ENCODE assay signal across 9 cellular contexts in the genomic region with DNA sequence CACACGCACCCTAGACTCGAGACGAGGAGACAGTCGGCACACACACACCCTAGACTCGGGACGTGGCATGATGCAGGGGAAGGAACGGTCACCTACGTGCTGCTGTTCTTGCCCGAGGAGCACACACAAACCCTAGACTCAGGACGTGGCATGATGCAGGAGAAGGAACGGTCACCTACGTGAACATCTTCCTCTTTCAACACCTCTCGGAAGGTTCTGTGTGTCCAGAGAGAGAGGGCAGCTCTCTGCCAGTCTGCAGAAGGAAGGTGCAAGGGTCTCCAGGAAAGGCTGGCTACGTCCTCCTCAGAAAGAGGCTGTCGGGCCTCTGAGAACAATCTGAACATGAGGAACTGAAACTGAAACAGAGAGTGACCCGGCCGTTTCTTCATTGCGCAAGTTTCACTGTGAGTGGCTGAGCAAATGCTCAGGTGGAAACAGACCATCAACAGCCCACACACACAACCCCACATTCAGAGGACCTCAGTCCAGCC. TPM values are rescaled to one million over a fixed set of nuclear protein-coding genes. Genes with fewer than 3 reads are reported as not detected.
DNase-seq lines count a peak whose midpoint lies in the region; ATAC-seq and TF ChIP-seq lines count a peak whose summit lies in the region.
"Had no signal": no experiment of that assay in that cellular context is flagged by ENCODE, and none has a peak within 500 bp of the region (broad histone marks: within the 10 kb centered on the region; RNA-seq: fewer than 3 reads in every experiment).

No MANE protein-coding gene starts in this region.

- H3K27me3 ChIP-seq in right atrium auricular region = no peaks in the 10 kb centered on the region

- POLR2A ChIA-PET in activated CD4-positive, alpha-beta T cell treated with anti-CD3 and anti-CD28 coated beads for 36 hours (lab: Charles Lee) = no interaction called here
- POLR2A ChIA-PET in activated CD4-positive, alpha-beta T cell treated with anti-CD3 and anti-CD28 coated beads, Interleukin-2, amount 10 ng/mL, durations not matched to agents 7 days and 5 days (lab: Charles Lee) = no interaction called here

- DNase-seq in activated CD4-positive, alpha-beta T cell treated with anti-CD3 and anti-CD28 coated beads for 36 hours = peak; percentile 66
- DNase-seq in activated CD4-positive, alpha-beta T cell treated with anti-CD3 and anti-CD28 coated beads, Interleukin-2, amount 50 U/mL, for 4 hours = no peak
- DNase-seq in activated CD4-positive, alpha-beta T cell treated with anti-CD3 and anti-CD28 coated beads, Interleukin-2, amount 10 ng/mL, durations not matched to agents 7 days and 5 days = peak; percentile 53
- DNase-seq in right atrium auricular region (ENCODE audit: low spot score) (peak; percentile 66), Calu3 (no peak), NCI-H774 (lab: John Stamatoyannopoulos, UW) (no peak)

- H3K4me1 ChIP-seq in right atrium auricular region = no peaks in the 10 kb centered on the region
- H3K4me1 ChIP-seq: A549 had no signal

- H3K36me3 Mint-ChIP-seq in activated CD4-positive, alpha-beta T cell treated with anti-CD3 and anti-CD28 coated beads for 36 hours (ENCODE audit: low read depth) = peaks cover 65% of the 10 kb centered on the region
- H3K36me3 Mint-ChIP-seq in activated CD4-positive, alpha-beta T cell treated with anti-CD3 and anti-CD28 coated beads, Interleukin-2, amount 10 ng/mL, durations not matched to agents 7 days and 5 days (ENCODE audit: low read depth) = peaks cover 64% of the 10 kb centered on the region
- peaks cover 32% of the 10 kb centered on the region for H3K36me3 Mint-ChIP-seq in stimulated activated memory B cell treated with anti-CD40 and anti-IgM and Interleukin-4, amounts not matched to agents 10 μg/mL and 1 μg/mL and 100 μg/mL, for 72 hours
- peaks cover 66% of the 10 kb centered on the region for H3K36me3 Mint-ChIP-seq in Calu3 (ENCODE audit: insufficient read depth, unreplicated experiment)

- H3K4me3 ChIP-seq in right atrium auricular region = no peak overlapping the region
- H3K4me3 ChIP-seq: A549 had no signal

- CTCF ChIA-PET in activated CD4-positive, alpha-beta T cell treated with anti-CD3 and anti-CD28 coated beads for 36 hours (lab: Charles Lee) = no interaction called here
- CTCF ChIA-PET in activated CD4-positive, alpha-beta T cell treated with anti-CD3 and anti-CD28 coated beads, Interleukin-2, amount 10 ng/mL, durations not matched to agents 7 days and 5 days (lab: Charles Lee) = interaction anchor here (1.0 to 1.7 kb wide), 3 partner anchors 22 to 145 kb away, joined by 3 to 4 read pairs (median 3); no protein-coding TSS in a partner anchor
- CTCF ChIA-PET in Calu3 (lab: Charles Lee) = no interaction called here

- no TSS peak for BruUV-seq in Calu3 (replicated peaks; lab: Mats Ljungman, UMichigan)

- intact Hi-C loops in activated CD4-positive, alpha-beta T cell treated with anti-CD3 and anti-CD28 coated beads for 36 hours (cut with DNase I, micrococcal nuclease) = no loop called here
- intact Hi-C loops in Calu3 (cut with micrococcal nuclease; ENCODE audit: unreplicated experiment) = no loop called here

- peak overlapping the region; percentile 26 for H3K4me3 Mint-ChIP-seq in activated CD4-positive, alpha-beta T cell treated with anti-CD3 and anti-CD28 coated beads for 36 hours
- H3K4me3 Mint-ChIP-seq in activated CD4-positive, alpha-beta T cell treated with anti-CD3 and anti-CD28 coated beads, Interleukin-2, amount 10 ng/mL, durations not matched to agents 7 days and 5 days = peak overlapping the region; percentile 61
- peak overlapping the region; percentile 85 for H3K4me3 Mint-ChIP-seq in stimulated activated memory B cell treated with anti-CD40 and anti-IgM and Interleukin-4, amounts not matched to agents 10 μg/mL and 1 μg/mL and 100 μg/mL, for 72 hours
- H3K4me3 Mint-ChIP-seq in Calu3 (ENCODE audit: low read depth, unreplicated experiment) = no peak overlapping the region

- no peak for TF ChIP-seq CTCF in right atrium auricular region (IDR thresholded peaks at IDR 0.05)
- no peak for TF ChIP-seq CTCF in Calu3 (IDR thresholded peaks at IDR 0.05; ENCODE audit: unreplicated experiment)

- H3K9me3 ChIP-seq in right atrium auricular region = no peaks in the 10 kb centered on the region
- H3K9me3 ChIP-seq: A549 had no signal

- H3K27me3 Mint-ChIP-seq in activated CD4-positive, alpha-beta T cell treated with anti-CD3 and anti-CD28 coated beads for 36 hours = no peaks in the 10 kb centered on the region
- no peaks in the 10 kb centered on the region for H3K27me3 Mint-ChIP-seq in activated CD4-positive, alpha-beta T cell treated with anti-CD3 and anti-CD28 coated beads, Interleukin-2, amount 10 ng/mL, durations not matched to agents 7 days and 5 days
- no peaks in the 10 kb centered on the region for H3K27me3 Mint-ChIP-seq in stimulated activated memory B cell treated with anti-CD40 and anti-IgM and Interleukin-4, amounts not matched to agents 10 μg/mL and 1 μg/mL and 100 μg/mL, for 72 hours
- no peaks in the 10 kb centered on the region for H3K27me3 Mint-ChIP-seq in Calu3 (ENCODE audit: unreplicated experiment)

- H3K4me1 Mint-ChIP-seq in activated CD4-positive, alpha-beta T cell treated with anti-CD3 and anti-CD28 coated beads for 36 hours = peaks cover 36% of the 10 kb centered on the region
- peaks cover 43% of the 10 kb centered on the region for H3K4me1 Mint-ChIP-seq in activated CD4-positive, alpha-beta T cell treated with anti-CD3 and anti-CD28 coated beads, Interleukin-2, amount 10 ng/mL, durations not matched to agents 7 days and 5 days
- H3K4me1 Mint-ChIP-seq in stimulated activated memory B cell treated with anti-CD40 and anti-IgM and Interleukin-4, amounts not matched to agents 10 μg/mL and 1 μg/mL and 100 μg/mL, for 72 hours = peaks cover 49% of the 10 kb centered on the region
- no peaks in the 10 kb centered on the region for H3K4me1 Mint-ChIP-seq in Calu3 (ENCODE audit: low read depth, unreplicated experiment)

- H3K27ac ChIP-seq in right atrium auricular region = no peak overlapping the region
- H3K27ac ChIP-seq: A549 had no signal

- peak overlapping the region; percentile 38 for H3K27ac Mint-ChIP-seq in activated CD4-positive, alpha-beta T cell treated with anti-CD3 and anti-CD28 coated beads for 36 hours
- H3K27ac Mint-ChIP-seq in activated CD4-positive, alpha-beta T cell treated with anti-CD3 and anti-CD28 coated beads, Interleukin-2, amount 10 ng/mL, durations not matched to agents 7 days and 5 days = peak overlapping the region; percentile 93
- peak overlapping the region; percentile 91 for H3K27ac Mint-ChIP-seq in stimulated activated memory B cell treated with anti-CD40 and anti-IgM and Interleukin-4, amounts not matched to agents 10 μg/mL and 1 μg/mL and 100 μg/mL, for 72 hours
- no peak overlapping the region for H3K27ac Mint-ChIP-seq in Calu3 (ENCODE audit: unreplicated experiment)

- ATAC-seq in activated CD4-positive, alpha-beta T cell treated with anti-CD3 and anti-CD28 coated beads for 36 hours = peak; percentile 71
- ATAC-seq in HG03108 (IDR thresholded peaks at IDR 0.05; ENCODE audit: unreplicated experiment) = peak; percentile 86
- ATAC-seq in stimulated activated memory B cell treated with anti-CD40 and anti-IgM and Interleukin-4, amounts not matched to agents 10 μg/mL and 1 μg/mL and 100 μg/mL, for 72 hours = peak; percentile 96
- ATAC-seq: A549 had no signal

- H3K36me3 ChIP-seq in right atrium auricular region = no peaks in the 10 kb centered on the region

- no peaks in the 10 kb centered on the region for H3K9me3 Mint-ChIP-seq in activated CD4-positive, alpha-beta T cell treated with anti-CD3 and anti-CD28 coated beads for 36 hours (ENCODE audit: low read depth)
- H3K9me3 Mint-ChIP-seq in activated CD4-positive, alpha-beta T cell treated with anti-CD3 and anti-CD28 coated beads, Interleukin-2, amount 10 ng/mL, durations not matched to agents 7 days and 5 days = no peaks in the 10 kb centered on the region
- H3K9me3 Mint-ChIP-seq in stimulated activated memory B cell treated with anti-CD40 and anti-IgM and Interleukin-4, amounts not matched to agents 10 μg/mL and 1 μg/mL and 100 μg/mL, for 72 hours = no peaks in the 10 kb centered on the region
- no peaks in the 10 kb centered on the region for H3K9me3 Mint-ChIP-seq in Calu3 (ENCODE audit: low read depth, unreplicated experiment)

RNA-seq across cellular contexts. Expression of a gene that starts 43.4 kb away (rescaled TPM):
- 10 to 100 TPM; 21.3 to 24.8 TPM for total RNA-seq in activated CD4-positive, alpha-beta T cell treated with anti-CD3 and anti-CD28 coated beads for 36 hours
- 10 to 100 TPM; 79.5 to 96.5 TPM for total RNA-seq in activated CD4-positive, alpha-beta T cell treated with anti-CD3 and anti-CD28 coated beads, Interleukin-2, amount 10 ng/mL, durations not matched to agents 7 days and 5 days
- total RNA-seq in right atrium auricular region = 10 to 100 TPM; 10.0 to 11.1 TPM
- 30.6 and 37.2 TPM in 2 replicates for total RNA-seq in Calu3 (2022)

RNA-seq across cellular contexts. Expression of a gene that starts 44.1 kb away (rescaled TPM):
- 1 to 10 TPM; 2.0 to 2.6 TPM for total RNA-seq in activated CD4-positive, alpha-beta T cell treated with anti-CD3 and anti-CD28 coated beads for 36 hours
- total RNA-seq in activated CD4-positive, alpha-beta T cell treated with anti-CD3 and anti-CD28 coated beads, Interleukin-2, amount 10 ng/mL, durations not matched to agents 7 days and 5 days = 10 to 100 TPM; 10.8 to 13.4 TPM
- 10 to 100 TPM in 1 of 2 donors, 1 to 10 TPM in 1; 7.3 to 11.3 TPM for total RNA-seq in right atrium auricular region
- total RNA-seq in Calu3 (2022) = 26.7 and 28.2 TPM in 2 replicates

RNA-seq across cellular contexts. Expression of a gene that starts 51.7 kb away (rescaled TPM):
- total RNA-seq in activated CD4-positive, alpha-beta T cell treated with anti-CD3 and anti-CD28 coated beads for 36 hours = 10 to 100 TPM; 91.5 to 94.4 TPM
- total RNA-seq in activated CD4-positive, alpha-beta T cell treated with anti-CD3 and anti-CD28 coated beads, Interleukin-2, amount 10 ng/mL, durations not matched to agents 7 days and 5 days = 100 to 1,000 TPM in 1 of 2 experiments, 10 to 100 TPM in 1; 97.1 to 111 TPM
- 1 to 10 TPM in 1 of 2 donors, under 1 TPM in 1; 0.70 to 1.5 TPM for total RNA-seq in right atrium auricular region
- total RNA-seq in Calu3 (2022) = 127 and 140 TPM in 2 replicates

Comparison
In these comparisons a context has a peak if more than half of its experiments do, and no peak if none do; other contexts are left out.
1. DNase-seq: peak in activated CD4-positive, alpha-beta T cell treated with anti-CD3 and anti-CD28 coated beads for 36 hours (single experiment), activated CD4-positive, alpha-beta T cell treated with anti-CD3 and anti-CD28 coated beads, Interleukin-2, amount 10 ng/mL, durations not matched to agents 7 days and 5 days (single experiment) and right atrium auricular region (single experiment); none in activated CD4-positive, alpha-beta T cell treated with anti-CD3 and anti-CD28 coated beads, Interleukin-2, amount 50 U/mL, for 4 hours (0 of 2), Calu3 (single experiment) and NCI-H774 (single experiment).
2. RNA of a gene that starts 51.7 kb away (total RNA-seq): 127 to 140 TPM in Calu3, 97.1 to 111 TPM in activated CD4-positive, alpha-beta T cell treated with anti-CD3 and anti-CD28 coated beads, Interleukin-2, amount 10 ng/mL, durations not matched to agents 7 days and 5 days and 91.5 to 94.4 TPM in activated CD4-positive, alpha-beta T cell treated with anti-CD3 and anti-CD28 coated beads for 36 hours; 0.70 to 1.5 TPM in right atrium auricular region; every median in the first group is over 10 times any median in the second.
3. Peak in every context shown above with its lines, with median percentiles within 50 percentile points of each other: ATAC-seq.